Comparison of ENCODE assay signal across 15 cellular contexts in genomic region chr6:144331610-144332009, GRCh38. TPM values are rescaled to one million over a fixed set of nuclear protein-coding genes. Genes with fewer than 3 reads are reported as not detected.
A peak's percentile ranks its signal among the peaks of the same experiment; 100 is the strongest.
DNase-seq lines count a peak whose midpoint lies in the region; ATAC-seq, FAIRE-seq and TF ChIP-seq lines count a peak whose summit lies in the region.
"Had no signal": no experiment of that assay in that cellular context is flagged by ENCODE, and none has a peak within 500 bp of the region (broad histone marks: within the 10 kb centered on the region; RNA-seq: fewer than 3 reads in every experiment).

No MANE protein-coding gene starts in this region.

- H4K20me1 ChIP-seq in keratinocyte (ENCODE audit: control insufficient read depth, extremely low read depth, insufficient read depth, low read length) (no peaks in the 10 kb centered on the region), smooth muscle cell (ENCODE audit: low read depth) (peaks cover 36% of the 10 kb centered on the region)

- H3K27me3 ChIP-seq in keratinocyte (ENCODE audit: control insufficient read depth, extremely low read depth, insufficient read depth, low read length) (no peaks in the 10 kb centered on the region), smooth muscle cell (ENCODE audit: low read depth) (no peaks in the 10 kb centered on the region), Peyer's patch (no peaks in the 10 kb centered on the region)

- H3K9me1 ChIP-seq in keratinocyte (ENCODE audit: control insufficient read depth, extremely low read depth, insufficient read depth, low read length): peaks cover 3% of the 10 kb centered on the region

- ATAC-seq in HG03469 (IDR thresholded peaks at IDR 0.05; ENCODE audit: unreplicated experiment): no peak
- ATAC-seq: activated CD8-positive, alpha-beta memory T cell treated with anti-CD3 and anti-CD28 coated beads, Interleukin-2, amount 10 ng/mL, durations not matched to agents 7 days and 5 days; left cardiac atrium had no signal

- H3K79me2 ChIP-seq in keratinocyte (ENCODE audit: control insufficient read depth, insufficient read depth, low read length) (peaks cover 2% of the 10 kb centered on the region), smooth muscle cell (ENCODE audit: low read depth) (peaks cover 3% of the 10 kb centered on the region)

- in situ Hi-C loops in astrocyte of the cerebellum (cut with HindIII; ENCODE audit: low sequenced_read_pairs) (no loop called here), ACHN (cut with HindIII; ENCODE audit: low pct_ligation_motif_present, low pct_unique_long_range_greater_than_20kb, low sequenced_read_pairs) (no loop called here)

- no peak for TF ChIP-seq POLR2A in Peyer's patch (IDR thresholded peaks at IDR 0.05)

- H3K27ac ChIP-seq in keratinocyte (ENCODE audit: control insufficient read depth, insufficient read depth, low read length) (no peak overlapping the region), smooth muscle cell (ENCODE audit: low read depth) (no peak overlapping the region), Peyer's patch (no peak overlapping the region)

- WGBS in smooth muscle cell (ENCODE audit: low lambda C conversion rate): 35% methylated on average over 6 of the region's 6 CpGs

- DNase-seq in HCEC 1CT: peak; percentile 56
- peak; percentile 47 for DNase-seq in astrocyte of the cerebellum (ENCODE audit: low read depth)
- DNase-seq in keratinocyte (ENCODE audit: low read depth, low spot score): no peak
- no peak for DNase-seq in smooth muscle cell (lab: John Stamatoyannopoulos, UW; ENCODE audit: unreplicated experiment)
- DNase-seq in Peyer's patch: no peak
- DNase-seq in ACHN: no peak
- no peak for DNase-seq in NCI-H2196 (lab: John Stamatoyannopoulos, UW; ENCODE audit: unreplicated experiment)
- DNase-seq: activated CD8-positive, alpha-beta memory T cell treated with anti-CD3 and anti-CD28 coated beads, Interleukin-2, amount 10 ng/mL, durations not matched to agents 7 days and 5 days; amygdala; left cardiac atrium; NCI-H1930; OCI-M1 had no signal

- TF ChIP-seq CTCF in astrocyte of the cerebellum (IDR thresholded peaks at IDR 0.05; ENCODE audit: low read depth, low read length, missing control alignments) (no peak), keratinocyte (optimal IDR thresholded peaks at IDR 0.05 in 1 of 3, IDR thresholded peaks at IDR 0.05 in 1 of 3, conservative IDR thresholded peaks at IDR 0.05 in 1 of 3; ENCODE audit: extremely low read depth in 1 of 3, insufficient read depth in 2 of 3, low read length in 3 of 3) (no peak), smooth muscle cell (IDR thresholded peaks at IDR 0.05; ENCODE audit: borderline replicate concordance, insufficient read depth, poor library complexity, severe bottlenecking) (no peak), Peyer's patch (IDR thresholded peaks at IDR 0.05) (no peak)

- dilution Hi-C loops in keratinocyte (cut with MboI; ENCODE audit: extremely low pct_ligation_motif_present, low sequenced_read_pairs): no loop called here

- no peaks in the 10 kb centered on the region for H3F3A ChIP-seq in smooth muscle cell (ENCODE audit: low read depth)

- FAIRE-seq in keratinocyte (lab: Jason Lieb, UNC): peak; percentile 41
- FAIRE-seq: endothelial cell of umbilical vein, urothelium cell line had no signal

- H3K4me3 ChIP-seq in astrocyte of the cerebellum (ENCODE audit: low read depth, low read length) (no peak overlapping the region), keratinocyte (ENCODE audit: control insufficient read depth in 2 of 3, extremely low read depth in 1 of 3, insufficient read depth in 2 of 3, low read depth in 1 of 3, low read length in 3 of 3) (peak overlapping the region in 1 of 3 experiments; percentile 70), smooth muscle cell (peak overlapping the region; percentile 28), Peyer's patch (no peak overlapping the region)

- H2AFZ ChIP-seq in keratinocyte (ENCODE audit: control insufficient read depth, low read length): peak overlapping the region; percentile 19
- H2AFZ ChIP-seq in smooth muscle cell (ENCODE audit: low read depth): no peak overlapping the region

- H3K36me3 ChIP-seq in keratinocyte (ENCODE audit: control insufficient read depth in 2 of 2, extremely low read depth in 1 of 2, insufficient read depth in 2 of 2, low read length in 2 of 2): no peaks in the 10 kb centered on the region
- H3K36me3 ChIP-seq in smooth muscle cell (ENCODE audit: low read depth): no peaks in the 10 kb centered on the region
- H3K36me3 ChIP-seq in Peyer's patch: no peaks in the 10 kb centered on the region

- peak overlapping the region; percentile 93 for H3K4me2 ChIP-seq in keratinocyte (ENCODE audit: control insufficient read depth, extremely low read depth, insufficient read depth, low read depth, low read length)
- peak overlapping the region; percentile 34 for H3K4me2 ChIP-seq in smooth muscle cell

- H3K9me3 ChIP-seq in keratinocyte (ENCODE audit: control insufficient read depth, low read depth, low read length): no peaks in the 10 kb centered on the region
- no peaks in the 10 kb centered on the region for H3K9me3 ChIP-seq in smooth muscle cell (replicated peaks; ENCODE audit: low read depth)
- no peaks in the 10 kb centered on the region for H3K9me3 ChIP-seq in Peyer's patch

- peaks cover 48% of the 10 kb centered on the region for H3K4me1 ChIP-seq in keratinocyte (ENCODE audit: control insufficient read depth, extremely low read depth, insufficient read depth, low read length)
- no peaks in the 10 kb centered on the region for H3K4me1 ChIP-seq in smooth muscle cell (ENCODE audit: low read depth)
- H3K4me1 ChIP-seq in Peyer's patch: peaks cover 0 to 20% (median 9%) of the 10 kb centered on the region in 4 donors

- H3K9ac ChIP-seq in keratinocyte (ENCODE audit: control insufficient read depth, extremely low read depth, insufficient read depth, low read length) (no peak overlapping the region), smooth muscle cell (ENCODE audit: low read depth) (no peak overlapping the region)

RNA-seq across cellular contexts. Expression of gene UTRN, which starts 46.5 kb away (rescaled TPM):
- polyA plus RNA-seq in keratinocyte: 19.3 to 23.7 TPM (median 20.5 TPM) in 3 replicates
- polyA plus RNA-seq in keratinocyte (2011; ENCODE audit: low read depth): 13.4 TPM
- polyA plus RNA-seq in keratinocyte (2011; cell fraction: cytosol; rRNA removed): 12.1 and 19.8 TPM in 2 replicates
- polyA plus RNA-seq in keratinocyte (2011; cell fraction: nucleus; rRNA removed): 47.9 and 52.7 TPM in 2 replicates
- 4.5 and 24.8 TPM in 2 replicates for polyA plus RNA-seq in keratinocyte (2012; ENCODE audit: low replicate concordance)
- 43.7 to 153 TPM (median 54.4 TPM) in 3 replicates for polyA minus RNA-seq in keratinocyte
- 35.7 TPM for polyA minus RNA-seq in keratinocyte (2011; cell fraction: cytosol; rRNA and poly(A)+ RNA removed)
- polyA minus RNA-seq in keratinocyte (2011; cell fraction: nucleus; rRNA and poly(A)+ RNA removed): 89.3 and 184 TPM in 2 replicates
- total RNA-seq in smooth muscle cell: 35.9 and 47.3 TPM in 2 replicates
- polyA plus RNA-seq in smooth muscle cell: 12.6 and 25.2 TPM in 2 replicates
- total RNA-seq in Peyer's patch: 100 to 1,000 TPM in 2 of 4 donors, 10 to 100 TPM in 2; 61.1 to 579 (median 115) TPM

Comparison
In these comparisons a context has a peak if more than half of its experiments do, and no peak if none do; other contexts are left out.
1. DNase-seq: peak in HCEC 1CT (single experiment) and astrocyte of the cerebellum (single experiment); none in keratinocyte (single experiment), smooth muscle cell (single experiment), Peyer's patch (0 of 3), ACHN (single experiment) and NCI-H2196 (single experiment).